Comparison of ENCODE assay signal across 10 cellular contexts in the genomic region with DNA sequence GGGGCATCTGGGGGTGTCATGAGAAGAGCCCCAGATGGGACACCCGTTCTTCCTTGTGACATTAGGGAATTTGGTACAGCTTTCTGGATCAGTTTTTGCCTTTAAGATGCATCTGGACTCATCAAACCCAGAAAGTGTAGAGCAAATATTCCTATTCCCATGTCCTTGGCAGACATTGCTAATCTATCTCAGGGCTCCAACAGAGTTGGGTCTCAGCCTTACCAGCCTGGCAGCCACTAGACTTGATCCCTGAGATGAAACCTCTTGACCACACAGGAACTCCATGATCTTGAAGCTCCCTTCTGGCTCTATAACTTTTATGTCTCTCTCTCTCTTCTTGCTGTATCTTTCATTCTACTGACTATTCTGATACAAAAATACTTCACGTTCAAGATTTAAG. TPM values are rescaled to one million over a fixed set of nuclear protein-coding genes. Genes with fewer than 3 reads are reported as not detected.
DNase-seq lines count a peak whose midpoint lies in the region; ATAC-seq and TF ChIP-seq lines count a peak whose summit lies in the region.
"Had no signal": no experiment of that assay in that cellular context is flagged by ENCODE, and none has a peak within 500 bp of the region (broad histone marks: within the 10 kb centered on the region; RNA-seq: fewer than 3 reads in every experiment).

No MANE protein-coding gene starts in this region.

- DNase-seq in NCI-H446 treated with DMSO at 0.1 percent for 48 hours (lab: John Stamatoyannopoulos, UW): peak; percentile 23
- DNase-seq in caudate nucleus (lab: John Stamatoyannopoulos, UW): no peak
- no peak for DNase-seq in lower lobe of right lung
- DNase-seq in suprapubic skin (ENCODE audit: low spot score in 2 of 2): no peak
- DNase-seq in stimulated activated naive CD8-positive, alpha-beta T cell treated with anti-CD3 and anti-CD28 coated beads, Interleukin-15, amount 100 ng/mL, for 72 hours: no peak
- DNase-seq in NCI-H2171 (lab: John Stamatoyannopoulos, UW): no peak
- DNase-seq: CD8-positive, alpha-beta T cell; NCI-H1930 had no signal

- H3K9me3 ChIP-seq in lower lobe of right lung (no peaks in the 10 kb centered on the region), suprapubic skin (no peaks in the 10 kb centered on the region)

- TF ChIP-seq POLR2A in suprapubic skin (IDR thresholded peaks at IDR 0.05): no peak

- H3K36me3 ChIP-seq in lower lobe of right lung (no peaks in the 10 kb centered on the region), suprapubic skin (no peaks in the 10 kb centered on the region)

- H3K27ac ChIP-seq in caudate nucleus (ENCODE audit: low read depth, low read length): peak overlapping the region; percentile 89
- H3K27ac ChIP-seq in lower lobe of right lung: peak overlapping the region; percentile 89
- peak overlapping the region; percentile 90 for H3K27ac ChIP-seq in suprapubic skin

- no peak for TF ChIP-seq CTCF in lower lobe of right lung (IDR thresholded peaks at IDR 0.05)
- no peak for TF ChIP-seq CTCF in suprapubic skin (IDR thresholded peaks at IDR 0.05)

- H3K4me3 Mint-ChIP-seq in stimulated activated naive CD8-positive, alpha-beta T cell treated with anti-CD3 and anti-CD28 coated beads, Interleukin-15, amount 100 ng/mL, for 72 hours: no peak overlapping the region
- H3K4me3 Mint-ChIP-seq: CD8-positive, alpha-beta T cell had no signal

- H3K27me3 ChIP-seq in lower lobe of right lung (ENCODE audit: low read depth) (no peaks in the 10 kb centered on the region), suprapubic skin (no peaks in the 10 kb centered on the region)

- intact Hi-C loops in lower lobe of right lung (cut with DNase I): no loop called here

- WGBS in suprapubic skin: 52% methylated on average over 2 of the region's 2 CpGs

- no peak for ATAC-seq in lower lobe of right lung
- no peak for ATAC-seq in HG03565 (IDR thresholded peaks at IDR 0.05; ENCODE audit: unreplicated experiment)
- no peak for ATAC-seq in GM21723 (IDR thresholded peaks at IDR 0.05; ENCODE audit: unreplicated experiment)
- no peak for ATAC-seq in stimulated activated naive CD8-positive, alpha-beta T cell treated with anti-CD3 and anti-CD28 coated beads, Interleukin-15, amount 100 ng/mL, for 72 hours
- ATAC-seq: CD8-positive, alpha-beta T cell had no signal

- H3K4me1 Mint-ChIP-seq in stimulated activated naive CD8-positive, alpha-beta T cell treated with anti-CD3 and anti-CD28 coated beads, Interleukin-15, amount 100 ng/mL, for 72 hours: peaks cover 38% of the 10 kb centered on the region

- H3K4me3 ChIP-seq in lower lobe of right lung (no peak overlapping the region), suprapubic skin (no peak overlapping the region)

- H3K4me1 ChIP-seq in lower lobe of right lung (peaks cover 90% of the 10 kb centered on the region), suprapubic skin (peaks cover 80% of the 10 kb centered on the region)

- no peaks in the 10 kb centered on the region for H3K27me3 Mint-ChIP-seq in stimulated activated naive CD8-positive, alpha-beta T cell treated with anti-CD3 and anti-CD28 coated beads, Interleukin-15, amount 100 ng/mL, for 72 hours

- TF ChIP-seq EP300 in suprapubic skin (IDR thresholded peaks at IDR 0.05): no peak

- H3K9me3 Mint-ChIP-seq in stimulated activated naive CD8-positive, alpha-beta T cell treated with anti-CD3 and anti-CD28 coated beads, Interleukin-15, amount 100 ng/mL, for 72 hours: no peaks in the 10 kb centered on the region
- H3K9me3 Mint-ChIP-seq: CD8-positive, alpha-beta T cell had no signal

- no peak overlapping the region for H3K27ac Mint-ChIP-seq in stimulated activated naive CD8-positive, alpha-beta T cell treated with anti-CD3 and anti-CD28 coated beads, Interleukin-15, amount 100 ng/mL, for 72 hours
- H3K27ac Mint-ChIP-seq: CD8-positive, alpha-beta T cell had no signal

RNA-seq across cellular contexts. Expression of a gene that starts 35.7 kb away (rescaled TPM):
- 177 TPM for total RNA-seq in lower lobe of right lung
- 100 to 1,000 TPM in 1 of 4 donors, 10 to 100 TPM in 3; 81.2 to 106 (median 91.8) TPM for total RNA-seq in suprapubic skin
